Comparison of ENCODE assay signal across 26 cellular contexts in the genomic region with DNA sequence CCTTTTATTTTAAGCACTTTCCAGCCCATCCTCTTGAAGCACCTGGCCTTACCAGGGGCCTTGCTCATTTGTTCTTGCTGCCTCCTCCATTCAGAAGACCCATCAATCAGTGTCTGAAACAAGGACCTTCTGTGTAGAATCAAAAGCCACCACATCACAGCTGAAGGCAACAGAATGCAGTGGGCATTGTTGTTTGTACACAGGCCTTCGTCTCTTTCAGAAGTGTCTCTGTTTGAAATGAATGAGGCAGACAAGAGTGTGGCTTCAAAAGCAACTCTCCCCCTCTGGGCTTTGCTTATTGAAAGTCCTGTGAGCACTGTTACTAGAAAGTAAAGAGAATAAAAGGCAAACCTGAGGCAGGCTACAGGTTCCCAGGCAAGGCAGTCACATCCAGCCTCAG. TPM values are rescaled to one million over a fixed set of nuclear protein-coding genes. Genes with fewer than 3 reads are reported as not detected.
DNase-seq lines count a peak whose midpoint lies in the region; ATAC-seq and TF ChIP-seq lines count a peak whose summit lies in the region.
"Had no signal": no experiment of that assay in that cellular context is flagged by ENCODE, and none has a peak within 500 bp of the region (broad histone marks: within the 10 kb centered on the region; RNA-seq: fewer than 3 reads in every experiment).

No MANE protein-coding gene starts in this region.

- ATAC-seq in HG02852 (IDR thresholded peaks at IDR 0.05; ENCODE audit: unreplicated experiment) (no peak), HG02759 (IDR thresholded peaks at IDR 0.05; ENCODE audit: unreplicated experiment) (no peak)
- ATAC-seq: activated CD8-positive, alpha-beta T cell treated with anti-CD3 and anti-CD28 coated beads for 36 hours; gastroesophageal sphincter; mucosa of descending colon; WTC11 had no signal

- no peak for TF ChIP-seq CTCF in brain (conservative IDR thresholded peaks at IDR 0.05)

- H3K4me3 Mint-ChIP-seq in brain, result no peak overlapping the region
- H3K4me3 Mint-ChIP-seq: activated CD8-positive, alpha-beta T cell treated with anti-CD3 and anti-CD28 coated beads for 36 hours; CD4-positive, CD25-positive, alpha-beta regulatory T cell; central memory CD8-positive, alpha-beta T cell; H9; stimulated activated naive CD8-positive, alpha-beta T cell treated with anti-CD3 and anti-CD28 coated beads, Interleukin-15, Interleukin-2, amounts not matched to agents 100 ng/mL and 50 ng/mL, for 24 hours; T-helper 2 cell treated with Interferon-gamma antibody and Interleukin-4, amounts not matched to agents 5 μg/mL and 100 μg/mL, for 36 hours; WTC11 had no signal

- peak in 11 of 14 donors; percentile 11 to 63 (median 42) for DNase-seq in C1 segment of cervical spinal cord (lab: John Stamatoyannopoulos, UW)
- peak; percentile 21 to 23 for DNase-seq in NCI-H187 (lab: John Stamatoyannopoulos, UW)
- peak; percentile 95 for DNase-seq in medulla oblongata (ENCODE audit: extremely low spot score)
- no peak for DNase-seq in activated CD4-positive, alpha-beta T cell treated with anti-CD3 and anti-CD28 coated beads for 48 hours
- DNase-seq in DMS 273 (lab: John Stamatoyannopoulos, UW; ENCODE audit: unreplicated experiment), result no peak
- DNase-seq: activated CD8-positive, alpha-beta T cell treated with anti-CD3 and anti-CD28 coated beads for 36 hours; activated naive CD4-positive, alpha-beta T cell treated with Interleukin-2 at 50 U/mL for 16 hours; activated T-cell treated with anti-CD3 and anti-CD28 coated beads, Interleukin-2, amount 50 U/mL, for 1 hour; CD4-positive, CD25-positive, alpha-beta regulatory T cell; H9; Kasumi-1; mucosa of descending colon; NCI-H226; NK-92 treated with Interleukin-12 subunit alpha and Interleukin-12 subunit beta, amount 100 ng/mL, for 24 hours; Peyer's patch; stimulated activated CD4-positive, alpha-beta T cell treated with anti-CD3 and anti-CD28 coated beads, Interleukin-4, amount 100 ng/mL, for 1 hour; trophoblast cell had no signal

- H3K4me1 Mint-ChIP-seq in brain, result peaks cover 26% of the 10 kb centered on the region

- no peaks in the 10 kb centered on the region for H3K27me3 Mint-ChIP-seq in brain
- H3K27me3 Mint-ChIP-seq: activated CD8-positive, alpha-beta T cell treated with anti-CD3 and anti-CD28 coated beads for 36 hours; central memory CD8-positive, alpha-beta T cell; stimulated activated naive CD8-positive, alpha-beta T cell treated with anti-CD3 and anti-CD28 coated beads, Interleukin-15, Interleukin-2, amounts not matched to agents 100 ng/mL and 50 ng/mL, for 24 hours had no signal

- peak overlapping the region in 3 of 5 experiments; percentile 3 to 60 (median 48) for H3K27ac Mint-ChIP-seq in brain
- H3K27ac Mint-ChIP-seq: activated CD8-positive, alpha-beta T cell treated with anti-CD3 and anti-CD28 coated beads for 36 hours; H9; stimulated activated naive CD8-positive, alpha-beta T cell treated with anti-CD3 and anti-CD28 coated beads, Interleukin-15, Interleukin-2, amounts not matched to agents 100 ng/mL and 50 ng/mL, for 24 hours; WTC11 had no signal

- H3K9me3 Mint-ChIP-seq in brain, result peaks cover 0 to 4% (median 2%) of the 10 kb centered on the region in 5 experiments
- H3K9me3 Mint-ChIP-seq: activated CD8-positive, alpha-beta T cell treated with anti-CD3 and anti-CD28 coated beads for 36 hours; CD4-positive, CD25-positive, alpha-beta regulatory T cell; central memory CD8-positive, alpha-beta T cell; H9; stimulated activated naive CD8-positive, alpha-beta T cell treated with anti-CD3 and anti-CD28 coated beads, Interleukin-15, Interleukin-2, amounts not matched to agents 100 ng/mL and 50 ng/mL, for 24 hours; T-helper 2 cell treated with Interferon-gamma antibody and Interleukin-4, amounts not matched to agents 5 μg/mL and 100 μg/mL, for 36 hours; WTC11 had no signal

- no peaks in the 10 kb centered on the region for H3K36me3 Mint-ChIP-seq in brain
- H3K36me3 Mint-ChIP-seq: CD4-positive, CD25-positive, alpha-beta regulatory T cell; WTC11 had no signal

RNA-seq across cellular contexts. Expression of gene LIPC, which starts 24.4 kb away (rescaled TPM):
- polyA plus RNA-seq in brain (ENCODE audit: insufficient read depth, low read depth, low replicate concordance), result 0.63 TPM
- polyA plus RNA-seq: neural cell had no signal

Comparison
In these comparisons a context has a peak if more than half of its experiments do, and no peak if none do; other contexts are left out.
1. DNase-seq: peak in C1 segment of cervical spinal cord (11 of 14), NCI-H187 (2 of 2) and medulla oblongata (single experiment); none in activated CD4-positive, alpha-beta T cell treated with anti-CD3 and anti-CD28 coated beads for 48 hours (single experiment) and DMS 273 (single experiment).